In the genomic region with DNA sequence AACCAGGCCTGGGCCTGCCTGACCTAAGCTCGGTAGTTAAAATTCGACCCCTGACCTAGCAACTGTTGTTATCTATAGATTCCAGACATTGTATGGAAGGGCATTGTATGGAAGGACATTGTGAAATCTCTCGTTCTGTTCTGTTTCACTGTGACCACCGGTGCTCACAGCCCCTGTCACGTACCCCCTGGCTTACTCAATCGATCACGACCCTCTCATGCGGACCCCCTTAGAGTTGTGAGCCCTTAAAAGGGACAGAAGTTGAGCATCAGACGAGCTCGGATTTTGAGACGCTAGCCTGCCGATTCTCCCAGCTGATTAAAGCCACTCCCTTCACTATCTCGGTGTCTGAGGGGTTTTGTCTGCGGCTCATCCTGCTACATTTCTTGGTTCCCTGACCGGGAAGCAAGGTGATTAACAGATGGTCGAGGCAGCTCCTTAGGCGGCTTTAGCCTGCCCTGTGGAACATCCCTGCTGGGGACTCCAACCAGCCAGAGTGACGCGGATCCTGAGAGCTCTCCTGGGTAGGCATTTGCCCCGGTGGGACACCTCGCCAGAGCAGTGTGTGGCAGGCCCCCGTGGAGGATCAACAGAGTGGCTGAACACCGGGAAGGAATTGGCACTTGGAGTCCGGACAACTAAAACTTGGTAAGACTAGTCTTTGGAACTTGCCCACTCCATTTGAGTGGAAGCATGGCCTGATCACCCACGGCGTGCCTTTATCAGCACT, we compare ENCODE assay signal across 1 cellular context. TPM values are rescaled to one million over a fixed set of nuclear protein-coding genes. Genes with fewer than 3 reads are reported as not detected.
"Had no signal": no experiment of that assay in that cellular context is flagged by ENCODE, and none has a peak within 500 bp of the region (broad histone marks: within the 10 kb centered on the region; RNA-seq: fewer than 3 reads in every experiment).

No MANE protein-coding gene starts in this region.

RNA-seq across cellular contexts. Expression of gene ADCY10, which starts 50.6 kb away (rescaled TPM):
- total RNA-seq: activated CD8-positive, alpha-beta T cell treated with anti-CD3 and anti-CD28 coated beads, Interleukin-2, amount 10 ng/mL, durations not matched to agents 7 days and 5 days had no signal
